Comparison of ENCODE assay signal across 12 cellular contexts in genomic region chr22:46047226-46047625, GRCh38.
DNase-seq lines count a peak whose midpoint lies in the region; ATAC-seq and TF ChIP-seq lines count a peak whose summit lies in the region.
"Had no signal": no experiment of that assay in that cellular context is flagged by ENCODE, and none has a peak within 500 bp of the region (broad histone marks: within the 10 kb centered on the region; RNA-seq: fewer than 3 reads in every experiment).

No MANE protein-coding gene starts in this region.

- H3K4me3 ChIP-seq in body of pancreas (no peak overlapping the region), mesenchymal stem cell (ENCODE audit: insufficient read depth in 1 of 2, low read depth in 1 of 2, low read length in 2 of 2) (no peak overlapping the region), subcutaneous abdominal adipose tissue (ENCODE audit: low read depth in 1 of 5, low read length in 5 of 5) (peak overlapping the region in 1 of 5 donors; percentile 14)

- H3K27ac Mint-ChIP-seq in IgD-negative memory B cell, result peak overlapping the region in 2 of 3 donors; percentile 76

- no peak for TF ChIP-seq CTCF in body of pancreas (IDR thresholded peaks at IDR 0.05)

- no peak overlapping the region for H2AK5ac ChIP-seq in mesenchymal stem cell (ENCODE audit: low read length, severe bottlenecking)

- peaks cover 40% of the 10 kb centered on the region for H3K79me1 ChIP-seq in mesenchymal stem cell (replicated peaks; ENCODE audit: low read length, poor library complexity, severe bottlenecking)

- H2BK12ac ChIP-seq in mesenchymal stem cell (ENCODE audit: low read length in 2 of 2), result no peak overlapping the region

- H3K27me3 ChIP-seq in body of pancreas (no peaks in the 10 kb centered on the region), mesenchymal stem cell (ENCODE audit: control insufficient read depth in 1 of 2, insufficient read depth in 1 of 2, low read length in 2 of 2) (no peaks in the 10 kb centered on the region), subcutaneous abdominal adipose tissue (ENCODE audit: control insufficient read depth in 5 of 5, insufficient read depth in 4 of 5, low read length in 5 of 5) (no peaks in the 10 kb centered on the region)

- H3K36me3 ChIP-seq in body of pancreas (replicated peaks in 1 of 2; ENCODE audit: insufficient read depth in 1 of 2, low read depth in 2 of 2) (no peaks in the 10 kb centered on the region), mesenchymal stem cell (ENCODE audit: control insufficient read depth in 1 of 2, insufficient read depth in 2 of 2, low read depth in 1 of 2, low read length in 2 of 2) (peaks cover 19 to 24% of the 10 kb centered on the region in 2 experiments), subcutaneous abdominal adipose tissue (ENCODE audit: control insufficient read depth in 5 of 5, insufficient read depth in 5 of 5, low read length in 5 of 5) (peaks cover 0 to 16% (median 12%) of the 10 kb centered on the region in 5 donors)

- DNase-seq in body of pancreas (peak; percentile 38 to 57 (median 52)), mesenchymal stem cell (no peak), medulla oblongata (ENCODE audit: extremely low spot score) (no peak), HUDEP-2 (lab: John Stamatoyannopoulos, UW; ENCODE audit: unreplicated experiment in 76 of 76) (no peak), GM03348 (ENCODE audit: low spot score) (no peak)
- DNase-seq: activated T-cell treated with anti-CD3 and anti-CD28 coated beads, Interleukin-2, amount 50 U/mL, for 4 hours; NCI-H345; SHP77; small intestine had no signal

- no peak overlapping the region for H3K4me2 ChIP-seq in mesenchymal stem cell (ENCODE audit: low read length, poor library complexity, severe bottlenecking)

- no peak overlapping the region for H4K8ac ChIP-seq in mesenchymal stem cell (ENCODE audit: low read length)

- no peaks in the 10 kb centered on the region for H3K9me3 Mint-ChIP-seq in IgD-negative memory B cell
- H3K9me3 Mint-ChIP-seq: activated T-cell treated with anti-CD3 and anti-CD28 coated beads, Interleukin-2, amount 50 U/mL, for 4 hours; central memory CD8-positive, alpha-beta T cell had no signal

- no peaks in the 10 kb centered on the region for H3K36me3 Mint-ChIP-seq in IgD-negative memory B cell

- H3K27ac ChIP-seq in body of pancreas (peak overlapping the region; percentile 94 to 100 (median 97)), mesenchymal stem cell (ENCODE audit: low read length, poor library complexity, severe bottlenecking) (no peak overlapping the region), subcutaneous abdominal adipose tissue (ENCODE audit: low read depth, low read length) (peak overlapping the region; percentile 87)

- WGBS in body of pancreas, 2 donors, result 28 to 35% methylated on average over 13 of the region's 13 CpGs
- 90% methylated on average over 13 of the region's 13 CpGs for WGBS in mesenchymal stem cell

- H3K27me3 Mint-ChIP-seq in IgD-negative memory B cell, result peaks cover 8% of the 10 kb centered on the region
- H3K27me3 Mint-ChIP-seq: central memory CD8-positive, alpha-beta T cell had no signal

- no peak overlapping the region for H3K23ac ChIP-seq in mesenchymal stem cell (ENCODE audit: low read length in 2 of 2)

- no peak overlapping the region for H3K4ac ChIP-seq in mesenchymal stem cell (ENCODE audit: low read depth in 1 of 2, low read length in 2 of 2)

- H3K14ac ChIP-seq in mesenchymal stem cell (ENCODE audit: low read length in 2 of 2), result no peak overlapping the region

- H3K9ac ChIP-seq in mesenchymal stem cell (ENCODE audit: low read length) (peak overlapping the region; percentile 75), subcutaneous abdominal adipose tissue (ENCODE audit: low read length in 5 of 5) (peak overlapping the region in 1 of 5 donors; percentile 16)

- intact Hi-C loops in body of pancreas (cut with DNase I), result no loop called here

- H3K4me1 ChIP-seq in body of pancreas, result peaks cover 88% of the 10 kb centered on the region
- peaks cover 38% of the 10 kb centered on the region for H3K4me1 ChIP-seq in mesenchymal stem cell (ENCODE audit: control insufficient read depth, insufficient read depth, low read depth, low read length)
- H3K4me1 ChIP-seq in subcutaneous abdominal adipose tissue (ENCODE audit: control insufficient read depth in 5 of 5, insufficient read depth in 5 of 5, low read length in 5 of 5), result peaks cover 24 to 88% (median 85%) of the 10 kb centered on the region in 5 donors

- peak overlapping the region in 2 of 4 donors; percentile 79 to 80 for H3K4me3 Mint-ChIP-seq in IgD-negative memory B cell
- H3K4me3 Mint-ChIP-seq: central memory CD8-positive, alpha-beta T cell had no signal

- H3K4me1 Mint-ChIP-seq in IgD-negative memory B cell, result peaks cover 17 to 25% (median 18%) of the 10 kb centered on the region in 3 donors

- peak overlapping the region; percentile 18 for H4K91ac ChIP-seq in mesenchymal stem cell (ENCODE audit: low read length)

- H2BK15ac ChIP-seq in mesenchymal stem cell (ENCODE audit: low read depth, poor library complexity, severe bottlenecking), result no peak overlapping the region

- TF ChIP-seq POLR2A in body of pancreas (IDR thresholded peaks at IDR 0.05), result peak; percentile 24 to 45 (median 31)

- H2BK120ac ChIP-seq in mesenchymal stem cell (ENCODE audit: low read depth, low read length), result no peak overlapping the region

- no peak overlapping the region for H3K18ac ChIP-seq in mesenchymal stem cell (ENCODE audit: low read depth in 1 of 2, low read length in 2 of 2)

- H3K9me3 ChIP-seq in body of pancreas, result no peaks in the 10 kb centered on the region
- no peaks in the 10 kb centered on the region for H3K9me3 ChIP-seq in mesenchymal stem cell (ENCODE audit: control insufficient read depth, low read length)
- no peaks in the 10 kb centered on the region for H3K9me3 ChIP-seq in subcutaneous abdominal adipose tissue (ENCODE audit: control insufficient read depth in 5 of 5, low read length in 5 of 5)

- peak; percentile 7 for ATAC-seq in body of pancreas
- ATAC-seq: activated T-cell treated with anti-CD3 and anti-CD28 coated beads, Interleukin-2, amount 50 U/mL, for 4 hours had no signal

- no peak overlapping the region for H2BK5ac ChIP-seq in mesenchymal stem cell (ENCODE audit: low read depth, low read length, poor library complexity, severe bottlenecking)

- H2AFZ ChIP-seq in mesenchymal stem cell (ENCODE audit: low read depth, low read length), result no peak overlapping the region

Comparison
In these comparisons a context has a peak if more than half of its experiments do, and no peak if none do; other contexts are left out.
1. DNase-seq: peak in body of pancreas (4 of 4); none in mesenchymal stem cell (single experiment), medulla oblongata (single experiment), HUDEP-2 (0 of 76) and GM03348 (single experiment).